1 cellular context compared by ENCODE assay signal in the genomic region with DNA sequence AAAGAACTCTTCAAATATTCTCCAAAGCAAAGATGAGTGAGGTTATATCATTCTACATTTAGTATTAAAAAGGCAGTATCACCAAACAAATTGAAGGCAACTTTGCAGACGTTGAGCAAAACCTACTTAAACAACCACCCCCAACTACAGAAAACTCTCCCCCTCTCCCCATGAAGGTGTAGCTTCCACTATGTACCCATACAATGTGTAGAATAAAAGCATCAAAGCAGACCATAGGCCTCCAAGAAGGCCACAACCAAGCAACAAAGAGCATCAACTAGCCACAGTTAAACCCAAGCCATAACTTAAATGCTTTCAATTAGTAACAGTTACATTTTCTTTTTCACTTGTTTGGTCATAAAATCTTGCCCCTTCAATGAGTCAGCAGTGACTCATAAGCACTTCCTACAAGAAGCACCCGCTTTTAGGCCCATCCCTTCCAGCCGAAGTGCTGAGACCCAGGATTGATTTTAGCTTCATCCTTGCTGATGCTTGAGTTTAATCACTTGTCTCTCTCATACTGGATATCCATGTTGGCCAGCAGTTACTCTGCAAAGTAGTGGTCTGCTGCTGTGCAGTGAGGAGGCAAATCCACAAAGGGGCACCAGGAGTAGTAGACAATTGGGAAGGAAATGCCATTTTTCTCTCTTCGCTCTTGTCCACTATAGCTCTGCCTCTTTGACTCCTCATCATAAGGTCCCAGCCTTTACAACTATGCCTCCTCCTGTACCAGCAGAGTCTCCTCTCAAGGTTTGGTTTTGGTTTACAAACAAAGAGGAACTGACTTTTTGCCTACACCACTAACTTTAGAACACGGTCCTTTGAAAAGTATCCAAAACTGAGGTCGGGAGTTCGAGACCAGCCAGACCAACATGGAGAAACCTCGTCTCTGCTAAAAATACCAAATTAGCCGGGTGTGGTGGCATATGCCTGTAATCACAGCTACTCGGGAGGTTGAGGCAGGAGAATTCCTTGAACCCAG.
A peak's percentile ranks its signal among the peaks of the same experiment; 100 is the strongest.
TF ChIP-seq lines count a peak whose summit lies in the region.

No MANE protein-coding gene starts in this region.

TF ChIP-seq in HepG2, 621 proteins besides CTCF, POLR2A, EP300 and RAD21 (continued from another document):
- TF ChIP-seq FOSL2 (CRISPR knock-in tag; IDR thresholded peaks at IDR 0.05) = peak; percentile 81
- TF ChIP-seq, protein P1, sequence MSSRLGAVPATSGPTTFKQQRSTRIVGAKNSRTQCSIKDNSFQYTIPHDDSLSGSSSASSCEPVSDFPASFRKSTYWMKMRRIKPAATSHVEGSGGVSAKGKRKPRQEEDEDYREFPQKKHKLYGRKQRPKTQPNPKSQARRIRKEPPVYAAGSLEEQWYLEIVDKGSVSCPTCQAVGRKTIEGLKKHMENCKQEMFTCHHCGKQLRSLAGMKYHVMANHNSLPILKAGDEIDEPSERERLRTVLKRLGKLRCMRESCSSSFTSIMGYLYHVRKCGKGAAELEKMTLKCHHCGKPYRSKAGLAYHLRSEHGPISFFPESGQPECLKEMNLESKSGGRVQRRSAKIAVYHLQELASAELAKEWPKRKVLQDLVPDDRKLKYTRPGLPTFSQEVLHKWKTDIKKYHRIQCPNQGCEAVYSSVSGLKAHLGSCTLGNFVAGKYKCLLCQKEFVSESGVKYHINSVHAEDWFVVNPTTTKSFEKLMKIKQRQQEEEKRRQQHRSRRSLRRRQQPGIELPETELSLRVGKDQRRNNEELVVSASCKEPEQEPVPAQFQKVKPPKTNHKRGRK (CRISPR knock-in tag; IDR thresholded peaks at IDR 0.05) = 0 out of 2 replicates have a peak, but pooled peaks have one; percentile 27
- TF ChIP-seq ATF7 (IDR thresholded peaks at IDR 0.05) = no peak
- no peak for TF ChIP-seq ATF7 (CRISPR knock-in tag; IDR thresholded peaks at IDR 0.05)
- TF ChIP-seq RFXANK (CRISPR knock-in tag; IDR thresholded peaks at IDR 0.05) = no peak
- no peak for TF ChIP-seq EED (CRISPR knock-in tag; IDR thresholded peaks at IDR 0.05)
- TF ChIP-seq ZNF850 (CRISPR knock-in tag; conservative IDR thresholded peaks at IDR 0.05) = no peak
- TF ChIP-seq ZBTB20 (CRISPR knock-in tag; IDR thresholded peaks at IDR 0.05; ENCODE audit: borderline replicate concordance, low read depth) = no peak
- no peak for TF ChIP-seq HOXA3 (CRISPR knock-in tag; IDR thresholded peaks at IDR 0.05)
- TF ChIP-seq, protein P2, sequence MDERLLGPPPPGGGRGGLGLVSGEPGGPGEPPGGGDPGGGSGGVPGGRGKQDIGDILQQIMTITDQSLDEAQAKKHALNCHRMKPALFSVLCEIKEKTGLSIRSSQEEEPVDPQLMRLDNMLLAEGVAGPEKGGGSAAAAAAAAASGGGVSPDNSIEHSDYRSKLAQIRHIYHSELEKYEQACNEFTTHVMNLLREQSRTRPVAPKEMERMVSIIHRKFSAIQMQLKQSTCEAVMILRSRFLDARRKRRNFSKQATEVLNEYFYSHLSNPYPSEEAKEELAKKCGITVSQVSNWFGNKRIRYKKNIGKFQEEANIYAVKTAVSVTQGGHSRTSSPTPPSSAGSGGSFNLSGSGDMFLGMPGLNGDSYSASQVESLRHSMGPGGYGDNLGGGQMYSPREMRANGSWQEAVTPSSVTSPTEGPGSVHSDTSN (CRISPR knock-in tag; IDR thresholded peaks at IDR 0.05) = no peak
- no peak for TF ChIP-seq ZNF256 (CRISPR knock-in tag; conservative IDR thresholded peaks at IDR 0.05)
- TF ChIP-seq WIZ (CRISPR knock-in tag; IDR thresholded peaks at IDR 0.05) = no peak
- TF ChIP-seq ZNF816 (CRISPR knock-in tag; IDR thresholded peaks at IDR 0.05; ENCODE audit: borderline replicate concordance) = no peak
- TF ChIP-seq ATAD3A (CRISPR knock-in tag; IDR thresholded peaks at IDR 0.05) = no peak
- no peak for TF ChIP-seq ZNF224 (CRISPR knock-in tag; IDR thresholded peaks at IDR 0.05)
- no peak for TF ChIP-seq CBX5 (CRISPR knock-in tag; IDR thresholded peaks at IDR 0.05; ENCODE audit: borderline replicate concordance)
